Comparison of ENCODE assay signal across 8 cellular contexts in the genomic region with DNA sequence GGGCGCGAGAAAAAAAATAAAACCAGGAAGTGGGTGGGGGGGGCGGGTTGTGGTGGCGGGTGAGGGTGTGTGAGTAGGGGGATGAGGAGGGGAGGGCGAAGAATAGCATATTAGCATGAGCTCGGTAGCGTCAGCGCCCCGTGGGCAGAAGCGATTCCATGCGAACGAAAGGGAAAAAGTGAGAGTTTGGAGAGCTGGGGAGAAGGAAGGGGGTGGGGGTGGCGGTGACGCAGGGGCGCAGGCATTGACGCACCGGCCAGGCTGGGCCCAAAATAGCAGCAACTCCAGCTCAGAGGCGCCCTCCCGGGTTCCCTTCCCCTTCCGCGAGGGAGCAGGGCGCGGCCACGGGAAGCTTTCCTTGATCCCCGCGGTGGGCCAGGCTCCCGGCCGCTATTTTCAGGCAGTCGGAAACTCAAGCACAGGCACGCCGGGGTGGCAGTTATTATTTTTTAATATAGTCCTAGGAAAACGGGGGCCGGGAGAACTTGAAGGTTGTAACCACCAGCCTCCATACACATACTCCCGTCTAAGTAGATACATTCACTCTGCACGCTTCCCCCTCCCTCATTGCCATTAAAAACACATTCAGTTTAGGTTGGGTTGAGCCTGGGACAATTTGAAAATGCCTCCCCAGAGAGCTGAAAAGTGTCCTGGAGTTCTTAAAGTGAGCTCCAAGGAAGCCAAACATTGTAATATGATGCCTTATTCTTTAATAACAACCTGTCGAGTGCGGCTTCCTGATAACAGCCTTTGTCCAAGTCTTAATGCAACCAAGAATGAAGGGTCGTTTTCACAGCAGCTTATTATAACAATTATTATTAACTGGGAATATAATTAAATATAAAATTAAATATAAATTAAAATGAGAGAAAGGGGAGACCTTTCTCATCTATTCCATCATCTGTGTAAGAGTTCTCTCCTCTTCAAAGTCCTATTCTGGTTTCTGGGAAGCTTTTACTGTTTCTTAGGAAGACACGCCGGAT. TPM values are rescaled to one million over a fixed set of nuclear protein-coding genes. Genes with fewer than 3 reads are reported as not detected.
DNase-seq lines count a peak whose midpoint lies in the region; ATAC-seq and TF ChIP-seq lines count a peak whose summit lies in the region.

No MANE protein-coding gene starts in this region.

- H3K27me3 ChIP-seq in mesenchymal stem cell (ENCODE audit: control insufficient read depth in 1 of 2, insufficient read depth in 1 of 2, low read length in 2 of 2) = peaks cover 0 to 16% of the 10 kb centered on the region in 2 experiments

- H3K4ac ChIP-seq in mesenchymal stem cell (ENCODE audit: low read depth in 1 of 2, low read length in 2 of 2) = no peak overlapping the region

- H3K36me3 ChIP-seq in mesenchymal stem cell (ENCODE audit: control insufficient read depth in 1 of 2, insufficient read depth in 2 of 2, low read depth in 1 of 2, low read length in 2 of 2) = no peaks in the 10 kb centered on the region

- peak overlapping the region; percentile 80 for H3K4me2 ChIP-seq in mesenchymal stem cell (ENCODE audit: low read length, poor library complexity, severe bottlenecking)

- no peak overlapping the region for H2BK15ac ChIP-seq in mesenchymal stem cell (ENCODE audit: low read depth, poor library complexity, severe bottlenecking)

- H4K91ac ChIP-seq in mesenchymal stem cell (ENCODE audit: low read length) = no peak overlapping the region

- peak overlapping the region; percentile 84 for H3K27ac ChIP-seq in mesenchymal stem cell (ENCODE audit: low read length, poor library complexity, severe bottlenecking)

- H2BK120ac ChIP-seq in mesenchymal stem cell (ENCODE audit: low read depth, low read length) = peak overlapping the region; percentile 85

- H2AFZ ChIP-seq in mesenchymal stem cell (ENCODE audit: low read depth, low read length) = peak overlapping the region; percentile 84

- no peak overlapping the region for H3K14ac ChIP-seq in mesenchymal stem cell (ENCODE audit: low read length in 2 of 2)

- H2BK5ac ChIP-seq in mesenchymal stem cell (ENCODE audit: low read depth, low read length, poor library complexity, severe bottlenecking) = peak overlapping the region; percentile 51

- TF ChIP-seq POLR2A in GM18526 (IDR thresholded peaks at IDR 0.05; ENCODE audit: extremely low read depth, insufficient read length) = peak; percentile 52

- H3K9ac ChIP-seq in mesenchymal stem cell (ENCODE audit: low read length) = peak overlapping the region; percentile 99

- peak overlapping the region; percentile 56 to 73 for H3K18ac ChIP-seq in mesenchymal stem cell (ENCODE audit: low read depth in 1 of 2, low read length in 2 of 2)

- no peaks in the 10 kb centered on the region for H3K9me3 ChIP-seq in mesenchymal stem cell (ENCODE audit: control insufficient read depth, low read length)

- peak; percentile 27 for ATAC-seq in HG03196 (IDR thresholded peaks at IDR 0.05; ENCODE audit: unreplicated experiment)

- peaks cover 12% of the 10 kb centered on the region for H3K4me1 ChIP-seq in mesenchymal stem cell (ENCODE audit: control insufficient read depth, insufficient read depth, low read depth, low read length)

- H2BK12ac ChIP-seq in mesenchymal stem cell (ENCODE audit: low read length in 2 of 2) = peak overlapping the region; percentile 42 to 63

- no peaks in the 10 kb centered on the region for H3K79me1 ChIP-seq in mesenchymal stem cell (replicated peaks; ENCODE audit: low read length, poor library complexity, severe bottlenecking)

- 3% methylated on average over 26 of the region's 40 CpGs for WGBS in mesenchymal stem cell

- peak overlapping the region; percentile 90 for H4K8ac ChIP-seq in mesenchymal stem cell (ENCODE audit: low read length)

- no peak overlapping the region for H3K23ac ChIP-seq in mesenchymal stem cell (ENCODE audit: low read length in 2 of 2)

- DNase-seq in A172 (ENCODE audit: low spot score) (peak; percentile 79), NCI-H774 (lab: John Stamatoyannopoulos, UW) (peak; percentile 77), mesenchymal stem cell (peak; percentile 97)
- peak; percentile 61 to 76 (median 68) for DNase-seq in activated CD8-positive, alpha-beta memory T cell treated with anti-CD3 and anti-CD28 coated beads for 48 hours (ENCODE audit: low read depth in 2 of 3, low spot score in 2 of 3)
- peak; percentile 80 for DNase-seq in effector CD8-positive, alpha-beta T cell (lab: John Stamatoyannopoulos, UW)
- peak; percentile 71 for DNase-seq in stimulated activated CD8-positive, alpha-beta memory T cell treated with anti-CD3 and anti-CD28 coated beads, Interleukin-12 subunit alpha, Interleukin-12 subunit beta, amount 100 ng/mL, for 24 hours (ENCODE audit: extremely low read depth)

- H3K4me3 ChIP-seq in mesenchymal stem cell (ENCODE audit: insufficient read depth in 1 of 2, low read depth in 1 of 2, low read length in 2 of 2) = peak overlapping the region; percentile 79 to 97

- no peak overlapping the region for H2AK5ac ChIP-seq in mesenchymal stem cell (ENCODE audit: low read length, severe bottlenecking)

RNA-seq across cellular contexts. Expression of a gene that starts 2.3 kb away (rescaled TPM):
- total RNA-seq in A172 (2014; rRNA removed; shearing (Covaris generic)) = 0.10 TPM in 2 replicates
- 4.3 TPM for polyA plus RNA-seq in mesenchymal stem cell (2013, experiment 1 of 2)
- 3.8 TPM for polyA plus RNA-seq in mesenchymal stem cell (2013, experiment 2 of 2)

Comparison
In these comparisons a context has a peak if more than half of its experiments do, and no peak if none do; other contexts are left out.
1. Peak in every context shown above with its lines: DNase-seq, ATAC-seq, H3K4me3 ChIP-seq and H3K27ac ChIP-seq.